ENCODE assay signal across 2 cellular contexts in the genomic region with DNA sequence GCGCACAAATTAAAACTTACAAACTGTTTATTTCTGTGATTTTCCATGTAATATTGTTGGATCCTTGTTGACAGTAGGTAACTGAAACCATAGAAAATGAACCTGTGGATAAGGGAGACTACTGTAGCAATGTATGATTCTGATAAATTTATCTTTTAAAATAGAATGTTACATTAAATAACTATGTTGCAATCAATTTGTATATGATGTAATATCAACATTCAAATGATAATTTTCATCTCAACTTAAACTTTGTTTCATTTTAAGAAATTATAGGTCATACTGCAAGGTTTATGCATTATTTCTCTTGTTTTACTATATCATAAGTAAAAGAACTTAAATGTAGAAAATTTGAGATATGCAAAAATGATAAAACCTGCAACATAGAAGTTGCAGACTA.
TF ChIP-seq lines count a peak whose summit lies in the region.

No MANE protein-coding gene starts in this region.

TF ChIP-seq in HepG2, 621 proteins besides CTCF, POLR2A, EP300 and RAD21:
- peak; percentile 65 for TF ChIP-seq CEBPB (IDR thresholded peaks at IDR 0.05; ENCODE audit: borderline replicate concordance, low read depth, low read length)
- TF ChIP-seq, protein P1, sequence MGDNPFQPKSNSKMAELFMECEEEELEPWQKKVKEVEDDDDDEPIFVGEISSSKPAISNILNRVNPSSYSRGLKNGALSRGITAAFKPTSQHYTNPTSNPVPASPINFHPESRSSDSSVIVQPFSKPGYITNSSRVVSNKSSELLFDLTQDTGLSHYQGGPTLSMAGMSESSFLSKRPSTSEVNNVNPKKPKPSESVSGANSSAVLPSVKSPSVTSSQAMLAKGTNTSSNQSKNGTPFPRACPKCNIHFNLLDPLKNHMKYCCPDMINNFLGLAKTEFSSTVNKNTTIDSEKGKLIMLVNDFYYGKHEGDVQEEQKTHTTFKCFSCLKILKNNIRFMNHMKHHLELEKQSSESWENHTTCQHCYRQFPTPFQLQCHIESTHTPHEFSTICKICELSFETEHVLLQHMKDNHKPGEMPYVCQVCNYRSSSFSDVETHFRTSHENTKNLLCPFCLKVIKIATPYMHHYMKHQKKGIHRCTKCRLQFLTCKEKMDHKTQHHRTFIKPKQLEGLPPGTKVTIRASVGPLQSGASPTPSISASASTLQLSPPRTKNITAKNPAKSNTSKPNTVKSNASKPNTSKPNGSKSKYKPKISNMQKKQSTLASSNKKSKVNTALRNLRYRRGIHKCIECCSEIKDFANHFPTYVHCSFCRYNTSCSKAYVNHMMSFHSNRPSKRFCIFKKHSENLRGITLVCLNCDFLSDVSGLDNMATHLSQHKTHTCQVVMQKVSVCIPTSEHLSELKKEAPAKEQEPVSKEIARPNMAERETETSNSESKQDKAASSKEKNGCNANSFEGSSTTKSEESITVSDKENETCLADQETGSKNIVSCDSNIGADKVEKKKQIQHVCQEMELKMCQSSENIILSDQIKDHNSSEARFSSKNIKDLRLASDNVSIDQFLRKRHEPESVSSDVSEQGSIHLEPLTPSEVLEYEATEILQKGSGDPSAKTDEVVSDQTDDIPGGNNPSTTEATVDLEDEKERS (CRISPR knock-in tag; IDR thresholded peaks at IDR 0.05), result no peak
- TF ChIP-seq, protein P2, sequence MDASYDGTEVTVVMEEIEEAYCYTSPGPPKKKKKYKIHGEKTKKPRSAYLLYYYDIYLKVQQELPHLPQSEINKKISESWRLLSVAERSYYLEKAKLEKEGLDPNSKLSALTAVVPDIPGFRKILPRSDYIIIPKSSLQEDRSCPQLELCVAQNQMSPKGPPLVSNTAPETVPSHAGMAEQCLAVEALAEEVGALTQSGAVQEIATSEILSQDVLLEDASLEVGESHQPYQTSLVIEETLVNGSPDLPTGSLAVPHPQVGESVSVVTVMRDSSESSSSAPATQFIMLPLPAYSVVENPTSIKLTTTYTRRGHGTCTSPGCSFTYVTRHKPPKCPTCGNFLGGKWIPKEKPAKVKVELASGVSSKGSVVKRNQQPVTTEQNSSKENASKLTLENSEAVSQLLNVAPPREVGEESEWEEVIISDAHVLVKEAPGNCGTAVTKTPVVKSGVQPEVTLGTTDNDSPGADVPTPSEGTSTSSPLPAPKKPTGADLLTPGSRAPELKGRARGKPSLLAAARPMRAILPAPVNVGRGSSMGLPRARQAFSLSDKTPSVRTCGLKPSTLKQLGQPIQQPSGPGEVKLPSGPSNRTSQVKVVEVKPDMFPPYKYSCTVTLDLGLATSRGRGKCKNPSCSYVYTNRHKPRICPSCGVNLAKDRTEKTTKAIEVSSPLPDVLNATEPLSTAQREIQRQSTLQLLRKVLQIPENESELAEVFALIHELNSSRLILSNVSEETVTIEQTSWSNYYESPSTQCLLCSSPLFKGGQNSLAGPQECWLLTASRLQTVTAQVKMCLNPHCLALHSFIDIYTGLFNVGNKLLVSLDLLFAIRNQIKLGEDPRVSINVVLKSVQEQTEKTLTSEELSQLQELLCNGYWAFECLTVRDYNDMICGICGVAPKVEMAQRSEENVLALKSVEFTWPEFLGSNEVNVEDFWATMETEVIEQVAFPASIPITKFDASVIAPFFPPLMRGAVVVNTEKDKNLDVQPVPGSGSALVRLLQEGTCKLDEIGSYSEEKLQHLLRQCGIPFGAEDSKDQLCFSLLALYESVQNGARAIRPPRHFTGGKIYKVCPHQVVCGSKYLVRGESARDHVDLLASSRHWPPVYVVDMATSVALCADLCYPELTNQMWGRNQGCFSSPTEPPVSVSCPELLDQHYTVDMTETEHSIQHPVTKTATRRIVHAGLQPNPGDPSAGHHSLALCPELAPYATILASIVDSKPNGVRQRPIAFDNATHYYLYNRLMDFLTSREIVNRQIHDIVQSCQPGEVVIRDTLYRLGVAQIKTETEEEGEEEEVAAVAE (CRISPR knock-in tag; IDR thresholded peaks at IDR 0.05; ENCODE audit: borderline replicate concordance), result no peak

TF ChIP-seq in H1, 55 proteins besides CTCF, POLR2A, EP300 and RAD21:
- TF ChIP-seq TBP (IDR thresholded peaks at IDR 0.05; ENCODE audit: low read depth, low read length), result no peak
- no peak for TF ChIP-seq NRF1 (IDR thresholded peaks at IDR 0.05; ENCODE audit: low read depth, low read length)
- TF ChIP-seq, protein P3, sequence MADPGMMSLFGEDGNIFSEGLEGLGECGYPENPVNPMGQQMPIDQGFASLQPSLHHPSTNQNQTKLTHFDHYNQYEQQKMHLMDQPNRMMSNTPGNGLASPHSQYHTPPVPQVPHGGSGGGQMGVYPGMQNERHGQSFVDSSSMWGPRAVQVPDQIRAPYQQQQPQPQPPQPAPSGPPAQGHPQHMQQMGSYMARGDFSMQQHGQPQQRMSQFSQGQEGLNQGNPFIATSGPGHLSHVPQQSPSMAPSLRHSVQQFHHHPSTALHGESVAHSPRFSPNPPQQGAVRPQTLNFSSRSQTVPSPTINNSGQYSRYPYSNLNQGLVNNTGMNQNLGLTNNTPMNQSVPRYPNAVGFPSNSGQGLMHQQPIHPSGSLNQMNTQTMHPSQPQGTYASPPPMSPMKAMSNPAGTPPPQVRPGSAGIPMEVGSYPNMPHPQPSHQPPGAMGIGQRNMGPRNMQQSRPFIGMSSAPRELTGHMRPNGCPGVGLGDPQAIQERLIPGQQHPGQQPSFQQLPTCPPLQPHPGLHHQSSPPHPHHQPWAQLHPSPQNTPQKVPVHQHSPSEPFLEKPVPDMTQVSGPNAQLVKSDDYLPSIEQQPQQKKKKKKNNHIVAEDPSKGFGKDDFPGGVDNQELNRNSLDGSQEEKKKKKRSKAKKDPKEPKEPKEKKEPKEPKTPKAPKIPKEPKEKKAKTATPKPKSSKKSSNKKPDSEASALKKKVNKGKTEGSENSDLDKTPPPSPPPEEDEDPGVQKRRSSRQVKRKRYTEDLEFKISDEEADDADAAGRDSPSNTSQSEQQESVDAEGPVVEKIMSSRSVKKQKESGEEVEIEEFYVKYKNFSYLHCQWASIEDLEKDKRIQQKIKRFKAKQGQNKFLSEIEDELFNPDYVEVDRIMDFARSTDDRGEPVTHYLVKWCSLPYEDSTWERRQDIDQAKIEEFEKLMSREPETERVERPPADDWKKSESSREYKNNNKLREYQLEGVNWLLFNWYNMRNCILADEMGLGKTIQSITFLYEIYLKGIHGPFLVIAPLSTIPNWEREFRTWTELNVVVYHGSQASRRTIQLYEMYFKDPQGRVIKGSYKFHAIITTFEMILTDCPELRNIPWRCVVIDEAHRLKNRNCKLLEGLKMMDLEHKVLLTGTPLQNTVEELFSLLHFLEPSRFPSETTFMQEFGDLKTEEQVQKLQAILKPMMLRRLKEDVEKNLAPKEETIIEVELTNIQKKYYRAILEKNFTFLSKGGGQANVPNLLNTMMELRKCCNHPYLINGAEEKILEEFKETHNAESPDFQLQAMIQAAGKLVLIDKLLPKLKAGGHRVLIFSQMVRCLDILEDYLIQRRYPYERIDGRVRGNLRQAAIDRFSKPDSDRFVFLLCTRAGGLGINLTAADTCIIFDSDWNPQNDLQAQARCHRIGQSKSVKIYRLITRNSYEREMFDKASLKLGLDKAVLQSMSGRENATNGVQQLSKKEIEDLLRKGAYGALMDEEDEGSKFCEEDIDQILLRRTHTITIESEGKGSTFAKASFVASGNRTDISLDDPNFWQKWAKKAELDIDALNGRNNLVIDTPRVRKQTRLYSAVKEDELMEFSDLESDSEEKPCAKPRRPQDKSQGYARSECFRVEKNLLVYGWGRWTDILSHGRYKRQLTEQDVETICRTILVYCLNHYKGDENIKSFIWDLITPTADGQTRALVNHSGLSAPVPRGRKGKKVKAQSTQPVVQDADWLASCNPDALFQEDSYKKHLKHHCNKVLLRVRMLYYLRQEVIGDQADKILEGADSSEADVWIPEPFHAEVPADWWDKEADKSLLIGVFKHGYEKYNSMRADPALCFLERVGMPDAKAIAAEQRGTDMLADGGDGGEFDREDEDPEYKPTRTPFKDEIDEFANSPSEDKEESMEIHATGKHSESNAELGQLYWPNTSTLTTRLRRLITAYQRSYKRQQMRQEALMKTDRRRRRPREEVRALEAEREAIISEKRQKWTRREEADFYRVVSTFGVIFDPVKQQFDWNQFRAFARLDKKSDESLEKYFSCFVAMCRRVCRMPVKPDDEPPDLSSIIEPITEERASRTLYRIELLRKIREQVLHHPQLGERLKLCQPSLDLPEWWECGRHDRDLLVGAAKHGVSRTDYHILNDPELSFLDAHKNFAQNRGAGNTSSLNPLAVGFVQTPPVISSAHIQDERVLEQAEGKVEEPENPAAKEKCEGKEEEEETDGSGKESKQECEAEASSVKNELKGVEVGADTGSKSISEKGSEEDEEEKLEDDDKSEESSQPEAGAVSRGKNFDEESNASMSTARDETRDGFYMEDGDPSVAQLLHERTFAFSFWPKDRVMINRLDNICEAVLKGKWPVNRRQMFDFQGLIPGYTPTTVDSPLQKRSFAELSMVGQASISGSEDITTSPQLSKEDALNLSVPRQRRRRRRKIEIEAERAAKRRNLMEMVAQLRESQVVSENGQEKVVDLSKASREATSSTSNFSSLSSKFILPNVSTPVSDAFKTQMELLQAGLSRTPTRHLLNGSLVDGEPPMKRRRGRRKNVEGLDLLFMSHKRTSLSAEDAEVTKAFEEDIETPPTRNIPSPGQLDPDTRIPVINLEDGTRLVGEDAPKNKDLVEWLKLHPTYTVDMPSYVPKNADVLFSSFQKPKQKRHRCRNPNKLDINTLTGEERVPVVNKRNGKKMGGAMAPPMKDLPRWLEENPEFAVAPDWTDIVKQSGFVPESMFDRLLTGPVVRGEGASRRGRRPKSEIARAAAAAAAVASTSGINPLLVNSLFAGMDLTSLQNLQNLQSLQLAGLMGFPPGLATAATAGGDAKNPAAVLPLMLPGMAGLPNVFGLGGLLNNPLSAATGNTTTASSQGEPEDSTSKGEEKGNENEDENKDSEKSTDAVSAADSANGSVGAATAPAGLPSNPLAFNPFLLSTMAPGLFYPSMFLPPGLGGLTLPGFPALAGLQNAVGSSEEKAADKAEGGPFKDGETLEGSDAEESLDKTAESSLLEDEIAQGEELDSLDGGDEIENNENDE (IDR thresholded peaks at IDR 0.05; ENCODE audit: insufficient replicate concordance, low read length), result no peak
- TF ChIP-seq, protein P4, sequence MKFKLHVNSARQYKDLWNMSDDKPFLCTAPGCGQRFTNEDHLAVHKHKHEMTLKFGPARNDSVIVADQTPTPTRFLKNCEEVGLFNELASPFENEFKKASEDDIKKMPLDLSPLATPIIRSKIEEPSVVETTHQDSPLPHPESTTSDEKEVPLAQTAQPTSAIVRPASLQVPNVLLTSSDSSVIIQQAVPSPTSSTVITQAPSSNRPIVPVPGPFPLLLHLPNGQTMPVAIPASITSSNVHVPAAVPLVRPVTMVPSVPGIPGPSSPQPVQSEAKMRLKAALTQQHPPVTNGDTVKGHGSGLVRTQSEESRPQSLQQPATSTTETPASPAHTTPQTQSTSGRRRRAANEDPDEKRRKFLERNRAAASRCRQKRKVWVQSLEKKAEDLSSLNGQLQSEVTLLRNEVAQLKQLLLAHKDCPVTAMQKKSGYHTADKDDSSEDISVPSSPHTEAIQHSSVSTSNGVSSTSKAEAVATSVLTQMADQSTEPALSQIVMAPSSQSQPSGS (IDR thresholded peaks at IDR 0.05; ENCODE audit: low read length), result no peak
- no peak for TF ChIP-seq TAF1 (IDR thresholded peaks at IDR 0.05; ENCODE audit: low read depth, low read length)
- TF ChIP-seq RNF2 (IDR thresholded peaks at IDR 0.05; ENCODE audit: borderline replicate concordance, low read depth, low read length, missing control alignments, poor library complexity, severe bottlenecking), result no peak
- TF ChIP-seq TEAD4 (IDR thresholded peaks at IDR 0.05; ENCODE audit: low read depth, low read length), result no peak
- no peak for TF ChIP-seq RXRA (IDR thresholded peaks at IDR 0.05; ENCODE audit: insufficient read depth, low read depth, low read length)
- TF ChIP-seq POU5F1 (IDR thresholded peaks at IDR 0.05; ENCODE audit: low read depth, low read length), result no peak
- no peak for TF ChIP-seq SP4 (IDR thresholded peaks at IDR 0.05; ENCODE audit: low read length)
- TF ChIP-seq BACH1 (IDR thresholded peaks at IDR 0.05; ENCODE audit: low read length), result no peak
- TF ChIP-seq, protein P5, sequence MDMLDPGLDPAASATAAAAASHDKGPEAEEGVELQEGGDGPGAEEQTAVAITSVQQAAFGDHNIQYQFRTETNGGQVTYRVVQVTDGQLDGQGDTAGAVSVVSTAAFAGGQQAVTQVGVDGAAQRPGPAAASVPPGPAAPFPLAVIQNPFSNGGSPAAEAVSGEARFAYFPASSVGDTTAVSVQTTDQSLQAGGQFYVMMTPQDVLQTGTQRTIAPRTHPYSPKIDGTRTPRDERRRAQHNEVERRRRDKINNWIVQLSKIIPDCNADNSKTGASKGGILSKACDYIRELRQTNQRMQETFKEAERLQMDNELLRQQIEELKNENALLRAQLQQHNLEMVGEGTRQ (IDR thresholded peaks at IDR 0.05; ENCODE audit: low read length), result no peak
- no peak for TF ChIP-seq EGR1 (IDR thresholded peaks at IDR 0.05; ENCODE audit: borderline replicate concordance, low read depth, low read length)
- no peak for TF ChIP-seq BCL11A (IDR thresholded peaks at IDR 0.05; ENCODE audit: low read depth in 2 of 2, low read length in 2 of 2)
- TF ChIP-seq PHF8 (conservative IDR thresholded peaks at IDR 0.05; ENCODE audit: low read depth, low read length), result no peak
- TF ChIP-seq JUN (IDR thresholded peaks at IDR 0.05; ENCODE audit: low read depth, low read length), result no peak
- TF ChIP-seq HDAC2 (IDR thresholded peaks at IDR 0.05; ENCODE audit: borderline replicate concordance in 1 of 2, low read depth in 2 of 2, low read length in 2 of 2), result no peak
- TF ChIP-seq CHD1 (IDR thresholded peaks at IDR 0.05; ENCODE audit: low read depth, low read length), result no peak
- TF ChIP-seq JUND (IDR thresholded peaks at IDR 0.05; ENCODE audit: low read length), result no peak
- TF ChIP-seq TAF7 (optimal IDR thresholded peaks at IDR 0.05; ENCODE audit: borderline replicate concordance, low read depth, low read length), result no peak
